ENCODE assay signal across 22 cellular contexts in the genomic region with DNA sequence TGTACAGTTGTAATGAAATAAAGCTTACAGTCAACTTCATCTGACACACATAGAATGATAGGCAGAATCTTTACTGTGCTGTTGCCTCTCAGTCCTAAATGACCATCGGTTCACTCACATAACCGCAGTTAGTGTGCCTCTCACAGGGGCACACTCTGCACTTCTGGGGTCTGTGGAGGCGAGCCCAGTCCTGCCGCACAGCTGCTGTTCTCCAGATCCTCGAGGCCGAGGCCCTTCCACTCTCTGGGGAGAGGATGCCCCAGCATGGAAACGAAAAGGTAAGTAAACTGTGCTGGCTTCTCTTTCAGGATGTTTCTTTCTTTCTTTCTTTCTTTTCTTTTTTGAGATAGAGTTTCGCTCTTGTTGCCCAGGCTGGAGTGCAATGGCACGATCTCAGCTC.
"Had no signal": no experiment of that assay in that cellular context is flagged by ENCODE, and none has a peak within 500 bp of the region (broad histone marks: within the 10 kb centered on the region; RNA-seq: fewer than 3 reads in every experiment).

No MANE protein-coding gene starts in this region.

- H3K4me3 ChIP-seq: coronary artery, left ventricle myocardium inferior, lower lobe of right lung, pancreas, psoas muscle, right lobe of liver, spleen, stomach, thoracic aorta, transverse colon had no signal

- H3K9me3 ChIP-seq: left ventricle myocardium inferior, lower lobe of right lung, pancreas, psoas muscle, right lobe of liver, stomach, thoracic aorta, transverse colon had no signal

- H3K36me3 ChIP-seq: left ventricle myocardium inferior, lower lobe of right lung, pancreas, right lobe of liver, spleen, stomach, thoracic aorta, transverse colon had no signal

- H3K27me3 ChIP-seq: pancreas, right lobe of liver, stomach, transverse colon had no signal

- ATAC-seq: left cardiac atrium; lower lobe of right lung; natural killer cell treated with Interleukin-12 subunit alpha and Interleukin-12 subunit beta and Interleukin-15 and Interleukin-18, amount 100 ng/mL, for 72 hours; pancreas; psoas muscle; right lobe of liver had no signal

- DNase-seq: effector CD4-positive, alpha-beta T cell; endodermal cell; erythroblast; foreskin keratinocyte; left cardiac atrium; left ventricle myocardium inferior; lower lobe of right lung; midbrain; psoas muscle; right lobe of liver; spleen; stimulated activated CD4-positive, alpha-beta T cell treated with anti-CD3 and anti-CD28 coated beads, Interleukin-15, amount 100 ng/mL, for 24 hours; stimulated activated CD4-positive, alpha-beta T cell treated with anti-CD3 and anti-CD28 coated beads, Interleukin-1b, Interleukin-23, amount 100 ng/mL, for 48 hours; stimulated activated CD4-positive, alpha-beta T cell treated with anti-CD3 and anti-CD28 coated beads, Interleukin-4, amount 100 ng/mL, for 4 hours; stimulated activated naive CD4-positive, alpha-beta T cell; stomach; transverse colon had no signal

- H3K36me3 Mint-ChIP-seq: natural killer cell treated with Interleukin-12 subunit alpha and Interleukin-12 subunit beta and Interleukin-15 and Interleukin-18, amount 100 ng/mL, for 72 hours had no signal

- H3K27ac ChIP-seq: coronary artery, foreskin keratinocyte, left ventricle myocardium inferior, lower lobe of right lung, pancreas, psoas muscle, right lobe of liver, spleen, stomach, thoracic aorta, transverse colon had no signal

- H3K27ac Mint-ChIP-seq: endodermal cell; memory B cell; natural killer cell treated with Interleukin-12 subunit alpha and Interleukin-12 subunit beta and Interleukin-15 and Interleukin-18, amount 100 ng/mL, for 72 hours had no signal

- H3K4me1 ChIP-seq: foreskin keratinocyte, left ventricle myocardium inferior, lower lobe of right lung, pancreas, psoas muscle, right lobe of liver, spleen, stomach, transverse colon had no signal

- H3K4me1 Mint-ChIP-seq: memory B cell had no signal

- H3K4me3 Mint-ChIP-seq: endodermal cell; memory B cell; natural killer cell treated with Interleukin-12 subunit alpha and Interleukin-12 subunit beta and Interleukin-15 and Interleukin-18, amount 100 ng/mL, for 72 hours had no signal

- H3K9me3 Mint-ChIP-seq: natural killer cell treated with Interleukin-12 subunit alpha and Interleukin-12 subunit beta and Interleukin-15 and Interleukin-18, amount 100 ng/mL, for 72 hours had no signal
